Comparison of ENCODE assay signal across 8 cellular contexts in the genomic region with DNA sequence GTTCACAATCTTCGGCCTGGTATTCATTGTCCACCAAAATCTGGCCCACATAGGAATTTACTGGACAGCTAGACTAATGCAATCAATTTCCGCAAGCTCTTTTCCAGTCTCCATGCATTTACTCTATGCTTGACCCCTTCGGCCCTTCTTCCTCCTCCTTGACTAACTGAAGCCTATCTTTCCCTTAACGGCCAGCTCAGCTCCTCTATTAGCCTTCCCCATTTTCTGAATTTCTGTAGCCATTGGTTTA. TPM values are rescaled to one million over a fixed set of nuclear protein-coding genes. Genes with fewer than 3 reads are reported as not detected.
DNase-seq lines count a peak whose midpoint lies in the region; ATAC-seq lines count a peak whose summit lies in the region.

No MANE protein-coding gene starts in this region.

- no peak overlapping the region for H2BK15ac ChIP-seq in neuronal stem cell (ENCODE audit: low read length)

- no peak overlapping the region for H4K91ac ChIP-seq in neuronal stem cell (ENCODE audit: low read depth, low read length, poor library complexity)

- H2AFZ ChIP-seq in neuronal stem cell (ENCODE audit: low read length), result peak overlapping the region; percentile 96

- H3K4me1 ChIP-seq in ES-I3 (ENCODE audit: insufficient read depth, low read length) (0 out of 2 replicates have a peak, but pooled peaks cover 3% of the 10 kb centered on the region), duodenal mucosa (ENCODE audit: control insufficient read depth in 1 of 2, insufficient read depth in 2 of 2, low read length in 2 of 2) (peaks cover 6 to 24% of the 10 kb centered on the region in 2 donors), neuronal stem cell (ENCODE audit: control insufficient read depth in 2 of 2, insufficient read depth in 1 of 2, low read depth in 1 of 2, low read length in 2 of 2) (peaks cover 0 to 3% of the 10 kb centered on the region in 2 donors)

- H3K14ac ChIP-seq in neuronal stem cell (ENCODE audit: low read length), result no peak overlapping the region

- H3K9ac ChIP-seq in ES-I3 (ENCODE audit: low read depth, low read length) (peak overlapping the region; percentile 67), duodenal mucosa (ENCODE audit: low read depth in 1 of 2, low read length in 2 of 2) (peak overlapping the region; percentile 38 to 68), neuronal stem cell (ENCODE audit: low read depth, low read length, poor library complexity) (no peak overlapping the region)

- H2BK12ac ChIP-seq in neuronal stem cell (ENCODE audit: low read length), result no peak overlapping the region

- H4K8ac ChIP-seq in neuronal stem cell (ENCODE audit: low read depth, low read length), result peak overlapping the region; percentile 65

- no peak for DNase-seq in neuronal stem cell (ENCODE audit: low spot score)

- H3K36me3 ChIP-seq in ES-I3 (ENCODE audit: insufficient read depth, low read length) (no peaks in the 10 kb centered on the region; the same call in 1 of the 2 replicates), KOPT-K1 (ENCODE audit: insufficient read depth, low read length) (no peaks in the 10 kb centered on the region), duodenal mucosa (ENCODE audit: control insufficient read depth in 1 of 2, insufficient read depth in 2 of 2, low read length in 2 of 2) (no peaks in the 10 kb centered on the region), neuronal stem cell (replicated peaks in 1 of 2; ENCODE audit: control insufficient read depth in 2 of 2, insufficient read depth in 2 of 2, low read length in 2 of 2) (no peaks in the 10 kb centered on the region)

- no peaks in the 10 kb centered on the region for H3K27me3 ChIP-seq in duodenal mucosa (ENCODE audit: control insufficient read depth in 1 of 2, insufficient read depth in 2 of 2, low read length in 2 of 2)
- H3K27me3 ChIP-seq in neuronal stem cell (ENCODE audit: control insufficient read depth in 3 of 3, insufficient read depth in 3 of 3, low read depth in 1 of 3, low read length in 3 of 3), result no peaks in the 10 kb centered on the region

- H2BK5ac ChIP-seq in neuronal stem cell (ENCODE audit: low read length), result no peak overlapping the region

- H3K4ac ChIP-seq in neuronal stem cell (ENCODE audit: low read length), result no peak overlapping the region

- peak overlapping the region; percentile 54 for H3K4me2 ChIP-seq in neuronal stem cell (ENCODE audit: insufficient read depth, low read length, poor library complexity, severe bottlenecking)

- no peak overlapping the region for H3K18ac ChIP-seq in neuronal stem cell (ENCODE audit: low read length)

- no CpG with 5 or more reads among the region's 4 CpGs for WGBS in neuronal stem cell (ENCODE audit: extremely low coverage in 2 of 2, insufficient read length in 2 of 2, insufficient replicate concordance in 1 of 2), 2 donors

- peak overlapping the region; percentile 75 to 78 for H3K4me3 ChIP-seq in duodenal mucosa (ENCODE audit: low read depth in 1 of 2, low read length in 2 of 2)
- peak overlapping the region; percentile 73 to 88 for H3K4me3 ChIP-seq in neuronal stem cell (ENCODE audit: low read length in 2 of 2)

- H3K27ac ChIP-seq in KOPT-K1 (ENCODE audit: low read depth, low read length, poor library complexity, severe bottlenecking) (peak overlapping the region; percentile 80), duodenal mucosa (ENCODE audit: low read depth, low read length) (no peak overlapping the region), neuronal stem cell (replicated peaks; ENCODE audit: low read length) (no peak overlapping the region)

- H2BK120ac ChIP-seq in neuronal stem cell (ENCODE audit: low read depth, low read length), result no peak overlapping the region

- ATAC-seq in HG03175 (IDR thresholded peaks at IDR 0.05; ENCODE audit: unreplicated experiment), result no peak
- ATAC-seq in GM21423 (IDR thresholded peaks at IDR 0.05; ENCODE audit: unreplicated experiment), result no peak
- no peak for ATAC-seq in GM21390 (IDR thresholded peaks at IDR 0.05; ENCODE audit: unreplicated experiment)
- no peak for ATAC-seq in HG03432 (IDR thresholded peaks at IDR 0.05; ENCODE audit: unreplicated experiment)

- H3K9me3 ChIP-seq in ES-I3 (ENCODE audit: control insufficient read depth, insufficient read depth, low read length) (no peaks in the 10 kb centered on the region), KOPT-K1 (ENCODE audit: insufficient read depth, low read length, poor library complexity, severe bottlenecking) (no peaks in the 10 kb centered on the region), duodenal mucosa (ENCODE audit: control insufficient read depth in 1 of 2, low read length in 2 of 2) (no peaks in the 10 kb centered on the region), neuronal stem cell (replicated peaks in 1 of 2; ENCODE audit: control insufficient read depth in 2 of 2, insufficient read depth in 1 of 2, low read depth in 1 of 2, low read length in 2 of 2) (no peaks in the 10 kb centered on the region)

- no peak overlapping the region for H3K23ac ChIP-seq in neuronal stem cell (ENCODE audit: low read depth, low read length, poor library complexity)

- H2AK5ac ChIP-seq in neuronal stem cell (ENCODE audit: low read depth, low read length), result no peak overlapping the region

- no peaks in the 10 kb centered on the region for H3K79me1 ChIP-seq in neuronal stem cell (ENCODE audit: low read depth, low read length)

RNA-seq across cellular contexts. Expression of gene PHKA2, which starts 1.2 kb away (rescaled TPM):
- polyA plus RNA-seq in neuronal stem cell (2013, experiment 1 of 2), result 12.2 TPM
- 11.6 TPM for polyA plus RNA-seq in neuronal stem cell (2013, experiment 2 of 2)
